Comparison of ENCODE assay signal across 24 cellular contexts in genomic region chr3:18477620-18478019, GRCh38. TPM values are rescaled to one million over a fixed set of nuclear protein-coding genes. Genes with fewer than 3 reads are reported as not detected.
A peak's percentile ranks its signal among the peaks of the same experiment; 100 is the strongest.
DNase-seq lines count a peak whose midpoint lies in the region; ATAC-seq, FAIRE-seq and TF ChIP-seq lines count a peak whose summit lies in the region.
"Had no signal": no experiment of that assay in that cellular context is flagged by ENCODE, and none has a peak within 500 bp of the region (broad histone marks: within the 10 kb centered on the region; RNA-seq: fewer than 3 reads in every experiment).

No MANE protein-coding gene starts in this region.

- H3K27me3 ChIP-seq in CD8-positive, alpha-beta T cell (ENCODE audit: insufficient read depth, low read length), result no peaks in the 10 kb centered on the region
- H3K27me3 ChIP-seq: BE2C, BLaER1 had no signal

- no peak for TF ChIP-seq CTCF in CD8-positive, alpha-beta T cell (IDR thresholded peaks at IDR 0.05)
- TF ChIP-seq CTCF in kidney (IDR thresholded peaks at IDR 0.05; ENCODE audit: borderline replicate concordance, extremely low read depth, insufficient read depth), result no peak

- no peaks in the 10 kb centered on the region for H3K9me3 ChIP-seq in CD8-positive, alpha-beta T cell (ENCODE audit: low read length)
- no peaks in the 10 kb centered on the region for H3K9me3 ChIP-seq in kidney (ENCODE audit: control insufficient read depth in 1 of 2, low read length in 2 of 2)
- H3K9me3 ChIP-seq: BE2C, BLaER1, Caco-2 had no signal

- H3K9ac ChIP-seq in kidney (ENCODE audit: low read length in 2 of 2), result no peak overlapping the region
- H3K9ac ChIP-seq: BLaER1 had no signal

- no peak for DNase-seq in CD8-positive, alpha-beta T cell
- DNase-seq in frontal cortex (ENCODE audit: low spot score in 2 of 2) (no peak), kidney (no peak), NCI-H1694 (lab: John Stamatoyannopoulos, UW) (no peak), NCI-H1105 (lab: John Stamatoyannopoulos, UW) (no peak)
- DNase-seq: 8988T; ACHN; BE2C; C1 segment of cervical spinal cord; Caco-2; Calu3; CD4-positive, alpha-beta memory T cell; CD4-positive, CD25-positive, alpha-beta regulatory T cell; DMS79 treated with DMSO at 0.1 percent for 48 hours; GF-D8 had no signal

- H3K4me3 Mint-ChIP-seq in CD8-positive, alpha-beta T cell, result no peak overlapping the region
- H3K4me3 Mint-ChIP-seq: CD14-positive monocyte; CD4-positive, alpha-beta memory T cell; CD4-positive, CD25-positive, alpha-beta regulatory T cell had no signal

- intact Hi-C loops in CD8-positive, alpha-beta T cell (cut with DNase I, micrococcal nuclease), result no loop called here
- intact Hi-C loops in kidney (cut with DNase I), result no loop called here

- H3K4me1 Mint-ChIP-seq in CD8-positive, alpha-beta T cell (ENCODE audit: low read depth), result peaks cover 15% of the 10 kb centered on the region

- no peak for ATAC-seq in CD8-positive, alpha-beta T cell
- ATAC-seq in GM18907 (IDR thresholded peaks at IDR 0.05; ENCODE audit: unreplicated experiment) (no peak), GM18502 (IDR thresholded peaks at IDR 0.05; ENCODE audit: poor library complexity, unreplicated experiment) (no peak)

- FAIRE-seq in colon (lab: Jason Lieb, UNC), result peak; percentile 14
- FAIRE-seq in frontal cortex (lab: Jason Lieb, UNC), result peak; percentile 50
- peak; percentile 23 for FAIRE-seq in kidney (lab: Jason Lieb, UNC)
- FAIRE-seq: D721Med, GM12891, GM18507, GM19239 had no signal

- peak overlapping the region; percentile 15 for H3K27ac Mint-ChIP-seq in CD8-positive, alpha-beta T cell
- H3K27ac Mint-ChIP-seq: CD14-positive monocyte; CD4-positive, alpha-beta memory T cell; CD4-positive, CD25-positive, alpha-beta regulatory T cell had no signal

- no peak overlapping the region for H3K4me3 ChIP-seq in CD8-positive, alpha-beta T cell (ENCODE audit: low read depth, low read length)
- H3K4me3 ChIP-seq in kidney (ENCODE audit: low read length in 2 of 2), result no peak overlapping the region
- H3K4me3 ChIP-seq: BLaER1 had no signal

- peaks cover 14% of the 10 kb centered on the region for H3K4me1 ChIP-seq in CD8-positive, alpha-beta T cell (ENCODE audit: insufficient read depth, low read length)
- H3K4me1 ChIP-seq in kidney (ENCODE audit: control insufficient read depth in 1 of 2, insufficient read depth in 1 of 2, low read depth in 1 of 2, low read length in 2 of 2), result no peaks in the 10 kb centered on the region
- H3K4me1 ChIP-seq: BE2C, BLaER1 had no signal

- H3K27me3 Mint-ChIP-seq in CD8-positive, alpha-beta T cell (ENCODE audit: low read depth), result no peaks in the 10 kb centered on the region
- H3K27me3 Mint-ChIP-seq: CD4-positive, alpha-beta memory T cell; CD4-positive, CD25-positive, alpha-beta regulatory T cell had no signal

- H3K9me3 Mint-ChIP-seq in CD8-positive, alpha-beta T cell, result no peaks in the 10 kb centered on the region
- H3K9me3 Mint-ChIP-seq: CD14-positive monocyte had no signal

- POLR2A ChIA-PET in CD8-positive, alpha-beta T cell (lab: Charles Lee), result no interaction called here

- H3K36me3 Mint-ChIP-seq in CD8-positive, alpha-beta T cell, result peaks cover 32% of the 10 kb centered on the region
- H3K36me3 Mint-ChIP-seq: CD14-positive monocyte had no signal

- CTCF ChIA-PET in CD8-positive, alpha-beta T cell (lab: Charles Lee), result no interaction called here

- no peak overlapping the region for H3K27ac ChIP-seq in CD8-positive, alpha-beta T cell (ENCODE audit: low read depth, low read length)
- no peak overlapping the region for H3K27ac ChIP-seq in kidney (ENCODE audit: low read depth in 2 of 2, low read length in 2 of 2)
- H3K27ac ChIP-seq: BLaER1 had no signal

- H3K36me3 ChIP-seq in CD8-positive, alpha-beta T cell (ENCODE audit: insufficient read depth, low read length), result no peaks in the 10 kb centered on the region
- H3K36me3 ChIP-seq in kidney (ENCODE audit: control insufficient read depth in 1 of 2, insufficient read depth in 2 of 2, low read length in 2 of 2), result no peaks in the 10 kb centered on the region
- H3K36me3 ChIP-seq: BE2C had no signal

RNA-seq across cellular contexts. Expression of gene SATB1, which starts 52.5 kb away (rescaled TPM):
- 100 to 1,000 TPM; 333 to 346 TPM for total RNA-seq in CD8-positive, alpha-beta T cell
- total RNA-seq in frontal cortex, result 67.7 TPM
- total RNA-seq in kidney, result 22.2 TPM
- 6.2 TPM for polyA plus RNA-seq in kidney (ENCODE audit: insufficient read depth, low read depth, low replicate concordance)
